ENCODE assay signal across 8 cellular contexts in genomic region chr19:13984875-13985741, GRCh38. TPM values are rescaled to one million over a fixed set of nuclear protein-coding genes. Genes with fewer than 3 reads are reported as not detected.
DNase-seq lines count a peak whose midpoint lies in the region; ATAC-seq, FAIRE-seq and TF ChIP-seq lines count a peak whose summit lies in the region.

No MANE protein-coding gene starts in this region.

- no peaks in the 10 kb centered on the region for H3K9me3 Mint-ChIP-seq in T-helper 2 cell treated with Interferon-gamma antibody and Interleukin-4, amounts not matched to agents 5 μg/mL and 100 μg/mL, for 36 hours
- H3K9me3 Mint-ChIP-seq in central memory CD8-positive, alpha-beta T cell: no peaks in the 10 kb centered on the region
- no peaks in the 10 kb centered on the region for H3K9me3 Mint-ChIP-seq in progenitor cell of endocrine pancreas (ENCODE audit: low read depth)

- H3K9me3 ChIP-seq in small intestine (ENCODE audit: control insufficient read depth, low read depth): no peaks in the 10 kb centered on the region

- peaks cover 13% of the 10 kb centered on the region for H3K36me3 Mint-ChIP-seq in T-helper 2 cell treated with Interferon-gamma antibody and Interleukin-4, amounts not matched to agents 5 μg/mL and 100 μg/mL, for 36 hours (ENCODE audit: low read depth)
- peaks cover 17% of the 10 kb centered on the region for H3K36me3 Mint-ChIP-seq in central memory CD8-positive, alpha-beta T cell (ENCODE audit: insufficient read depth)
- H3K36me3 Mint-ChIP-seq in progenitor cell of endocrine pancreas (ENCODE audit: insufficient read depth): peaks cover 10% of the 10 kb centered on the region

- WGBS in small intestine, 3 donors: 85 to 89% (median 88%) methylated on average over 25 of the region's 25 CpGs

- no peaks in the 10 kb centered on the region for H3K27me3 Mint-ChIP-seq in T-helper 2 cell treated with Interferon-gamma antibody and Interleukin-4, amounts not matched to agents 5 μg/mL and 100 μg/mL, for 36 hours (ENCODE audit: low read depth)
- no peaks in the 10 kb centered on the region for H3K27me3 Mint-ChIP-seq in central memory CD8-positive, alpha-beta T cell
- H3K27me3 Mint-ChIP-seq in progenitor cell of endocrine pancreas: no peaks in the 10 kb centered on the region

- H3K4me1 ChIP-seq in small intestine (ENCODE audit: control insufficient read depth in 2 of 2, insufficient read depth in 1 of 2, low read depth in 1 of 2, low read length in 1 of 2): no peaks in the 10 kb centered on the region

- H3K4me3 ChIP-seq in small intestine (ENCODE audit: low read depth in 1 of 2, low read length in 2 of 2): no peak overlapping the region

- peak overlapping the region; percentile 87 to 91 for H3K27ac ChIP-seq in small intestine (ENCODE audit: low read depth in 1 of 2, low read length in 1 of 2)

- H3K36me3 ChIP-seq in small intestine (ENCODE audit: control insufficient read depth in 2 of 2, insufficient read depth in 2 of 2, low read length in 2 of 2): peaks cover 2% of the 10 kb centered on the region in 2 donors

- ATAC-seq in central memory CD8-positive, alpha-beta T cell (replicated peaks; ENCODE audit: extremely low read depth, poor library complexity, severe bottlenecking): no peak

- FAIRE-seq in small intestine (lab: Jason Lieb, UNC): no peak

- peak overlapping the region; percentile 97 for H3K27ac Mint-ChIP-seq in T-helper 2 cell treated with Interferon-gamma antibody and Interleukin-4, amounts not matched to agents 5 μg/mL and 100 μg/mL, for 36 hours
- H3K27ac Mint-ChIP-seq in central memory CD8-positive, alpha-beta T cell (ENCODE audit: low read depth): peak overlapping the region; percentile 99
- no peak overlapping the region for H3K27ac Mint-ChIP-seq in progenitor cell of endocrine pancreas

- no peak for TF ChIP-seq CTCF in progenitor cell of endocrine pancreas (IDR thresholded peaks at IDR 0.05; ENCODE audit: unreplicated experiment)

- H3K4me1 Mint-ChIP-seq in T-helper 2 cell treated with Interferon-gamma antibody and Interleukin-4, amounts not matched to agents 5 μg/mL and 100 μg/mL, for 36 hours (ENCODE audit: low read depth): peaks cover 45% of the 10 kb centered on the region
- H3K4me1 Mint-ChIP-seq in central memory CD8-positive, alpha-beta T cell: peaks cover 43% of the 10 kb centered on the region
- peaks cover 6% of the 10 kb centered on the region for H3K4me1 Mint-ChIP-seq in progenitor cell of endocrine pancreas (ENCODE audit: low read depth)

- no peak for DNase-seq in T-helper 2 cell treated with Interferon-gamma antibody and Interleukin-4, amounts not matched to agents 5 μg/mL and 100 μg/mL, for 36 hours (ENCODE audit: low spot score)
- DNase-seq in T-helper 2 cell (no peak), NOMO-1 treated with dmso at 0.1 percent for 144 hours (lab: John Stamatoyannopoulos, UW; ENCODE audit: unreplicated experiment) (peak; percentile 55), small intestine (no peak), kidney glomerular epithelial cell (lab: John Stamatoyannopoulos, UW) (no peak), HT-29 (ENCODE audit: low spot score) (no peak), progenitor cell of endocrine pancreas (ENCODE audit: low spot score, unreplicated experiment) (no peak)
- DNase-seq in central memory CD8-positive, alpha-beta T cell (ENCODE audit: low spot score in 2 of 2): no peak

- peak overlapping the region; percentile 65 for H3K4me3 Mint-ChIP-seq in T-helper 2 cell treated with Interferon-gamma antibody and Interleukin-4, amounts not matched to agents 5 μg/mL and 100 μg/mL, for 36 hours
- H3K4me3 Mint-ChIP-seq in central memory CD8-positive, alpha-beta T cell: peak overlapping the region; percentile 59
- no peak overlapping the region for H3K4me3 Mint-ChIP-seq in progenitor cell of endocrine pancreas (ENCODE audit: low read depth)

- no peaks in the 10 kb centered on the region for H3K27me3 ChIP-seq in small intestine (ENCODE audit: control insufficient read depth in 2 of 2, insufficient read depth in 2 of 2, low read length in 2 of 2)

RNA-seq across cellular contexts. Expression of gene RFX1, which starts 21.0 kb away (rescaled TPM):
- 1 to 10 TPM; 3.8 to 6.0 (median 4.9) TPM for polyA plus RNA-seq in small intestine
- total RNA-seq in HT-29 (2014; rRNA removed; shearing (Covaris generic)): 6.0 and 6.2 TPM in 2 replicates
- 26.5 and 30.6 TPM in 2 replicates for total RNA-seq in progenitor cell of endocrine pancreas

RNA-seq across cellular contexts. Expression of gene DCAF15, which starts 32.8 kb away (rescaled TPM):
- 10 to 100 TPM; 14.1 to 26.8 (median 17.7) TPM for polyA plus RNA-seq in small intestine
- 46.6 and 47.2 TPM in 2 replicates for total RNA-seq in HT-29 (2014; rRNA removed; shearing (Covaris generic))
- 57.3 and 65.5 TPM in 2 replicates for total RNA-seq in progenitor cell of endocrine pancreas

RNA-seq across cellular contexts. Expression of gene RLN3, which starts 42.8 kb away (rescaled TPM):
- not detected for polyA plus RNA-seq in small intestine
- not detected in 2 replicates for total RNA-seq in HT-29 (2014; rRNA removed; shearing (Covaris generic))
- not detected in 2 replicates for total RNA-seq in progenitor cell of endocrine pancreas

RNA-seq across cellular contexts. Expression of gene IL27RA, which starts 46.5 kb away (rescaled TPM):
- polyA plus RNA-seq in small intestine: 1 to 10 TPM in 2 of 3 donors, under 1 TPM in 1; 0.45 to 4.9 (median 1.4) TPM
- 0.10 TPM in 1 of 2 replicates, not detected in the other for total RNA-seq in HT-29 (2014; rRNA removed; shearing (Covaris generic))
- total RNA-seq in progenitor cell of endocrine pancreas: 3.4 and 3.7 TPM in 2 replicates

RNA-seq across cellular contexts. Expression of gene PODNL1, which starts 46.9 kb away (rescaled TPM):
- 1 to 10 TPM in 1 of 3 donors, not detected in 2; 1.7 TPM for polyA plus RNA-seq in small intestine
- total RNA-seq in HT-29 (2014; rRNA removed; shearing (Covaris generic)): 0.34 and 1.1 TPM in 2 replicates
- total RNA-seq in progenitor cell of endocrine pancreas: not detected in 2 replicates
